In the genomic region with DNA sequence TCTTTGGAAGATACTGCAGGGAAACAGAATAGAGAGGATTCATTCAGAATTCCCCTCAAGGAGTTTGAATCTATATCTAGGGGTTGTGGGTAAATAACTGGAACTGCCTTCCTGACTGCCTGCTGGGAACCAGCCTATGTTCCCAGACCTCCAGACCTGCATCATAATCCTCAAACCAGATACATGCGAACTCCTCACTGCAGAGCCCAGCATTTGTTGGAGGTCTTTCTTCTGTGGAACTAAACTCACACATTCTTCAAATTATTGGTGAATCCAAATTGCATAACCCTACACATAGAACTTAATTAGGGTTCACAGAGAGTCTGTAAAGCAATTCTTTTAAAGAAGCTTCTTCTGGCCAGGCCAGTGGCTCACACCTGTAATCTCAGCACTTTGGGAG, we compare ENCODE assay signal across 16 cellular contexts. TPM values are rescaled to one million over a fixed set of nuclear protein-coding genes. Genes with fewer than 3 reads are reported as not detected.
DNase-seq lines count a peak whose midpoint lies in the region; ATAC-seq, FAIRE-seq and TF ChIP-seq lines count a peak whose summit lies in the region.
"Had no signal": no experiment of that assay in that cellular context is flagged by ENCODE, and none has a peak within 500 bp of the region (broad histone marks: within the 10 kb centered on the region; RNA-seq: fewer than 3 reads in every experiment).

No MANE protein-coding gene starts in this region.

- H3K9me3 ChIP-seq in parathyroid adenoma (ENCODE audit: control insufficient read depth, low read length): no peaks in the 10 kb centered on the region
- H3K9me3 ChIP-seq in CD4-positive, alpha-beta memory T cell (ENCODE audit: control insufficient read depth in 1 of 2, low read length in 2 of 2): peaks cover 0 to 5% of the 10 kb centered on the region in 2 donors

- intact Hi-C loops in CD4-positive, alpha-beta memory T cell (cut with micrococcal nuclease): loop anchor here (5.0 kb wide), 1 partner anchor 153 kb away; no protein-coding TSS in a partner anchor

- in situ Hi-C loops in astrocyte of the spinal cord (cut with HindIII; ENCODE audit: low sequenced_read_pairs): no loop called here

- peaks cover 17% of the 10 kb centered on the region for H3K79me2 ChIP-seq in parathyroid adenoma

- H3K9me3 Mint-ChIP-seq in CD4-positive, alpha-beta memory T cell: peaks cover 0 to 19% (median 12%) of the 10 kb centered on the region in 8 donors

- no peak for ATAC-seq in HG02610 (IDR thresholded peaks at IDR 0.05; ENCODE audit: unreplicated experiment)
- ATAC-seq in GM21515 (IDR thresholded peaks at IDR 0.05; ENCODE audit: unreplicated experiment): no peak

- H3K27ac Mint-ChIP-seq in CD4-positive, alpha-beta memory T cell: peak overlapping the region in 2 of 7 donors; percentile 70 to 79

- H3K27ac ChIP-seq in parathyroid adenoma: no peak overlapping the region
- H3K27ac ChIP-seq in CD4-positive, alpha-beta memory T cell (ENCODE audit: low read depth, low read length): no peak overlapping the region
- H3K27ac ChIP-seq: C4-2B, SK-N-MC had no signal

- no peaks in the 10 kb centered on the region for H3K27me3 Mint-ChIP-seq in CD4-positive, alpha-beta memory T cell

- TF ChIP-seq POLR2A in GM12892 (IDR thresholded peaks at IDR 0.05; ENCODE audit: low read depth, low read length): no peak

- CTCF ChIA-PET in CD4-positive, alpha-beta memory T cell (lab: Charles Lee; ENCODE audit: partially characterized antibody): interaction anchor here (0.7 to 8.4 kb wide), 45 partner anchors 9 to 323 kb away, joined by 3 to 90 read pairs (median 5); a partner anchor contains a TSS

- H3K36me3 Mint-ChIP-seq in CD4-positive, alpha-beta memory T cell: peaks cover 1 to 8% of the 10 kb centered on the region in 2 donors

- no peaks in the 10 kb centered on the region for H3K36me3 ChIP-seq in parathyroid adenoma (ENCODE audit: control insufficient read depth, insufficient read depth, low read length)
- H3K36me3 ChIP-seq in CD4-positive, alpha-beta memory T cell (ENCODE audit: insufficient read depth, low read length): no peaks in the 10 kb centered on the region

- DNase-seq in GM12892 (ENCODE audit: insufficient read length) (no peak), astrocyte of the spinal cord (ENCODE audit: low read depth, low spot score) (peak; percentile 6), iris pigment epithelial cell (ENCODE audit: low read depth) (peak; percentile 20), superior temporal gyrus (ENCODE audit: extremely low spot score) (no peak)
- DNase-seq in CD4-positive, alpha-beta memory T cell: no peak
- DNase-seq: DMS79, GOT3, MM.1S, NCI-H1092, NCI-H510A had no signal

- TF ChIP-seq CTCF in astrocyte of the spinal cord (IDR thresholded peaks at IDR 0.05; ENCODE audit: low read depth, low read length) (no peak), parathyroid adenoma (IDR thresholded peaks at IDR 0.05) (no peak)

- H3K4me1 Mint-ChIP-seq in CD4-positive, alpha-beta memory T cell: peaks cover 13 to 19% (median 14%) of the 10 kb centered on the region in 4 donors

- H3K4me1 ChIP-seq in parathyroid adenoma: peaks cover 10% of the 10 kb centered on the region
- peaks cover 13% of the 10 kb centered on the region for H3K4me1 ChIP-seq in CD4-positive, alpha-beta memory T cell (ENCODE audit: insufficient read depth, low read length)

- peak; percentile 27 for FAIRE-seq in GM12892 (lab: Jason Lieb, UNC)

- no peaks in the 10 kb centered on the region for H3K27me3 ChIP-seq in parathyroid adenoma (ENCODE audit: control insufficient read depth, insufficient read depth, low read length)
- H3K27me3 ChIP-seq in CD4-positive, alpha-beta memory T cell (ENCODE audit: insufficient read depth, low read length): no peaks in the 10 kb centered on the region

- POLR2A ChIA-PET in CD4-positive, alpha-beta memory T cell (lab: Charles Lee; ENCODE audit: partially characterized antibody): interaction anchor here (0.8 to 3.7 kb wide), 11 partner anchors 9 to 280 kb away, joined by 3 to 27 read pairs (median 5); a partner anchor contains a TSS

- peak overlapping the region; percentile 11 for H2AFZ ChIP-seq in parathyroid adenoma

- no peak overlapping the region for H3K9ac ChIP-seq in parathyroid adenoma

- H3K4me2 ChIP-seq in parathyroid adenoma (ENCODE audit: low read length): no peak overlapping the region

- H3K4me3 Mint-ChIP-seq in CD4-positive, alpha-beta memory T cell: no peak overlapping the region

- H3K4me3 ChIP-seq in astrocyte of the spinal cord (ENCODE audit: low read depth, low read length) (no peak overlapping the region), parathyroid adenoma (ENCODE audit: low read depth, low read length) (no peak overlapping the region)
- H3K4me3 ChIP-seq in CD4-positive, alpha-beta memory T cell (ENCODE audit: low read length in 2 of 2): no peak overlapping the region
- H3K4me3 ChIP-seq: SK-N-MC had no signal

RNA-seq across cellular contexts. Expression of a gene that starts 40.9 kb away (rescaled TPM):
- polyA plus RNA-seq in GM12892 (2012; ENCODE audit: missing spikeins): 1.3 TPM
- total RNA-seq in CD4-positive, alpha-beta memory T cell: 1 to 10 TPM; 3.4 to 4.4 TPM
- polyA plus RNA-seq in CD4-positive, alpha-beta memory T cell: 1 to 10 TPM in 1 of 2 donors, under 1 TPM in 1; 0.55 to 1.2 TPM
- total RNA-seq: Right ventricle myocardium inferior had no signal

RNA-seq across cellular contexts. Expression of a gene that starts 43.4 kb away (rescaled TPM):
- 11.0 TPM for polyA plus RNA-seq in GM12892 (2012; ENCODE audit: missing spikeins)
- 10 to 100 TPM; 51.0 to 52.0 TPM for total RNA-seq in CD4-positive, alpha-beta memory T cell
- 100 to 1,000 TPM in 1 of 2 donors, 10 to 100 TPM in 1; 71.7 to 107 TPM for polyA plus RNA-seq in CD4-positive, alpha-beta memory T cell

Comparison
In these comparisons a context has a peak if more than half of its experiments do, and no peak if none do; other contexts are left out.
1. DNase-seq: peak in astrocyte of the spinal cord (single experiment) and iris pigment epithelial cell (single experiment); none in GM12892 (single experiment), superior temporal gyrus (single experiment) and CD4-positive, alpha-beta memory T cell (0 of 5).